In the genomic region with DNA sequence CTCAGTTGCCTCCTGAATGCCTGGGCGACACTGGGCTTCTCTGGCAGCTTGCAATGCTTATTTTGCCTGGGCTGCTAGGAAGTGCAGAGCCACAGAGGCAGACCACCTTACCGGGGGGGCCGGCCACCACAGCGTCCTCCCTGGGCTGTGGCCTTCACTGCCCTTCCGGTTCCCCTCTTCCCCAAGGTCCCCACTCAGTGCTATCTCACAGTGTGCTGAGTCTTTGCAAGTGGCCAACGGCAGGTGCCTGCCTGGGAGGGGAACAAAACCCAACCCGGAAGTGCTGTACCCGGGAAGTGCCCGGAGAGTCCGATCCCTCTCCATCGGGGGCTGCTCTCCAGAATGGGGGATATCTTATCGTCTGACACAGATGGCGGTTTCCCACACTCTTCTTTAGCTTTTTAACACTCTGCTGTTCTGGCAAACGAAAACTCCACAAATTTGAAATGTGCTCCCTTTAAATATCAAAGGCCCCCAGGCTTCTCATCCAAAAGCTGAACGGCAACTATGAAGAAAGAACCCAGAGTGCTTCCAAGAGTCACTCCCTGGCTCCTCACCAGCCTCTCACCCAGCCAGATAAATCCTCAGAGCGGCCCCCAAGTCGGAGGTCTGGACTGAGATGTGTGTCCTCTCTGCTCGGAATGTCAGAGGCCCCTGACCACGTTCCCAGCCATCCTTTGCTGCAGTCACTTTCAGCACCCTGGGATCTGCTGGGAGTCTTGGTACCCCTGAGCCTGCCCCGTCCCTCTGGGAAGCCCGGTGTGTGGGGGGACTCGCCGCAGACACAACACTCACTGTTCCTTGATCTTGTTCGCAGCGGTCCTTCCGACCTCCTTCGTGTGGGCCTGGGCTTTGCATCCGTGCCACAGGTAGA, we compare ENCODE assay signal across 12 cellular contexts.
DNase-seq lines count a peak whose midpoint lies in the region; ATAC-seq, FAIRE-seq and TF ChIP-seq lines count a peak whose summit lies in the region.
"Had no signal": no experiment of that assay in that cellular context is flagged by ENCODE, and none has a peak within 500 bp of the region (broad histone marks: within the 10 kb centered on the region; RNA-seq: fewer than 3 reads in every experiment).

No MANE protein-coding gene starts in this region.

- H3K27me3 ChIP-seq in GM23338 (ENCODE audit: insufficient read depth) (no peaks in the 10 kb centered on the region), K562 (ENCODE audit: control insufficient read depth in 2 of 2, insufficient read depth in 2 of 2, low read length in 2 of 2) (no peaks in the 10 kb centered on the region), testis (no peaks in the 10 kb centered on the region)

- CTCF ChIA-PET in K562 (lab: Yijun Ruan, JAX; ENCODE audit: low intra/inter-chr PET ratio): no interaction called here

- FAIRE-seq in K562 (lab: Jason Lieb, UNC): no peak

- no peak for TF ChIP-seq EP300 in K562 (IDR thresholded peaks at IDR 0.05; ENCODE audit: low read length)

- no peak for TF ChIP-seq RAD21 in K562 (CRISPR knock-in tag; conservative IDR thresholded peaks at IDR 0.05 in 1 of 2, IDR thresholded peaks at IDR 0.05 in 1 of 2)

- H3K4me3 Mint-ChIP-seq in GM23338 (no peak overlapping the region), nephron (no peak overlapping the region), osteocyte (ENCODE audit: unreplicated experiment) (no peak overlapping the region)
- H3K4me3 Mint-ChIP-seq: CD8-positive, alpha-beta memory T cell had no signal

- no peaks in the 10 kb centered on the region for H3K9me1 ChIP-seq in K562 (ENCODE audit: control insufficient read depth, insufficient read depth, low read length)

- no peaks in the 10 kb centered on the region for H3K9me2 ChIP-seq in GM23338 (ENCODE audit: insufficient read depth)

- H2AFZ ChIP-seq in GM23338: no peak overlapping the region
- peak overlapping the region; percentile 60 for H2AFZ ChIP-seq in K562 (ENCODE audit: low read depth, low read length)

- H4K20me1 ChIP-seq in GM23338 (replicated peaks; ENCODE audit: insufficient read depth) (no peaks in the 10 kb centered on the region), K562 (replicated peaks; ENCODE audit: control insufficient read depth, insufficient read depth, low read length) (no peaks in the 10 kb centered on the region)

- in situ Hi-C loops in K562 (cut with MboI): no loop called here

- H3K4me1 ChIP-seq in GM23338 (ENCODE audit: insufficient read depth): peaks cover 15% of the 10 kb centered on the region
- peaks cover 8 to 16% of the 10 kb centered on the region in 2 experiments; a peak in 4 of 5 replicates for H3K4me1 ChIP-seq in K562 (replicated peaks in 1 of 2; ENCODE audit: control insufficient read depth in 2 of 2, insufficient read depth in 2 of 2, low read length in 2 of 2)
- H3K4me1 ChIP-seq in testis: peaks cover 33% of the 10 kb centered on the region

- H3K9me3 Mint-ChIP-seq in GM23338 (no peaks in the 10 kb centered on the region), nephron (no peaks in the 10 kb centered on the region), osteocyte (ENCODE audit: unreplicated experiment) (no peaks in the 10 kb centered on the region)
- H3K9me3 Mint-ChIP-seq: CD8-positive, alpha-beta memory T cell had no signal

- 62% methylated on average over 24 of the region's 28 CpGs for WGBS in K562 (ENCODE audit: insufficient coverage, low coverage, missing lambda C conversion rate)
- WGBS in testis, 2 donors: 37 to 42% methylated on average over 16 to 28 of the region's 28 CpGs

- TF ChIP-seq POLR2A in K562 (conservative IDR thresholded peaks at IDR 0.05) (no peak), testis (IDR thresholded peaks at IDR 0.05) (no peak)

- H3K36me3 ChIP-seq in GM23338 (ENCODE audit: insufficient read depth) (no peaks in the 10 kb centered on the region; the same call in 1 of the 2 replicates), K562 (ENCODE audit: control insufficient read depth, insufficient read depth, low read length) (no peaks in the 10 kb centered on the region), testis (ENCODE audit: low read depth, missing control alignments) (no peaks in the 10 kb centered on the region)

- H3K27ac Mint-ChIP-seq in GM23338 (no peak overlapping the region; the same call in 1 of the 2 replicates), nephron (peak overlapping the region in 2 of 3 experiments; percentile 57 to 86), osteocyte (ENCODE audit: unreplicated experiment) (no peak overlapping the region)
- H3K27ac Mint-ChIP-seq: CD8-positive, alpha-beta memory T cell had no signal

- no TSS peak for BruUV-seq in K562 (replicated peaks; lab: Mats Ljungman, UMichigan)

- POLR2A ChIA-PET in K562 (lab: Yijun Ruan, JAX): no interaction called here

- H3F3A ChIP-seq in GM23338 (replicated peaks; ENCODE audit: low read depth): no peaks in the 10 kb centered on the region

- no peaks in the 10 kb centered on the region for H3K79me2 ChIP-seq in GM23338 (replicated peaks; ENCODE audit: insufficient read depth)
- no peaks in the 10 kb centered on the region for H3K79me2 ChIP-seq in K562 (ENCODE audit: control insufficient read depth, insufficient read depth, low read length)

- H3K9ac ChIP-seq in K562 (ENCODE audit: insufficient read depth in 1 of 2, low read depth in 2 of 2, low read length in 2 of 2): no peak overlapping the region

- H3K4me1 Mint-ChIP-seq in GM23338 (peaks cover 29% of the 10 kb centered on the region), nephron (peaks cover 23% of the 10 kb centered on the region), osteocyte (ENCODE audit: unreplicated experiment) (peaks cover 19% of the 10 kb centered on the region)
- H3K4me1 Mint-ChIP-seq: CD8-positive, alpha-beta memory T cell had no signal

- peaks cover 11% of the 10 kb centered on the region for H3K27me3 Mint-ChIP-seq in GM23338 (ENCODE audit: insufficient read depth, low read depth, poor library complexity)
- no peaks in the 10 kb centered on the region for H3K27me3 Mint-ChIP-seq in nephron (ENCODE audit: low read depth)
- no peaks in the 10 kb centered on the region for H3K27me3 Mint-ChIP-seq in osteocyte (ENCODE audit: unreplicated experiment)
- H3K27me3 Mint-ChIP-seq: CD8-positive, alpha-beta memory T cell had no signal

- ATAC-seq in GM23338 (peak; percentile 11; the same call in 2 of the 3 replicates), K562 (no peak; the same call in 2 of the 3 replicates)

- H3K9me3 ChIP-seq in K562 (replicated peaks; ENCODE audit: control insufficient read depth, insufficient read depth, low read depth, low read length) (no peaks in the 10 kb centered on the region), testis (no peaks in the 10 kb centered on the region)

- H3K4me2 ChIP-seq in GM23338 (no peak overlapping the region), K562 (ENCODE audit: insufficient read depth, low read length) (no peak overlapping the region)

- TF ChIP-seq CTCF in GM23338 (conservative IDR thresholded peaks at IDR 0.05; ENCODE audit: low read depth in 2 of 2): no peak
- TF ChIP-seq CTCF in K562 (IDR thresholded peaks at IDR 0.05 in 2 of 3, conservative IDR thresholded peaks at IDR 0.05 in 1 of 3; ENCODE audit: insufficient read depth in 2 of 3, low read depth in 1 of 3, low read length in 3 of 3): no peak
- TF ChIP-seq CTCF in nephron (IDR thresholded peaks at IDR 0.05; ENCODE audit: unreplicated experiment in 3 of 3): no peak
- TF ChIP-seq CTCF in testis (IDR thresholded peaks at IDR 0.05): no peak
- TF ChIP-seq CTCF in osteocyte (IDR thresholded peaks at IDR 0.05): no peak

- H3K4me3 ChIP-seq in GM23338: no peak overlapping the region
- no peak overlapping the region for H3K4me3 ChIP-seq in K562
- H3K4me3 ChIP-seq in testis: no peak overlapping the region
- H3K4me3 ChIP-seq: lung had no signal

- peaks cover 13% of the 10 kb centered on the region for H3K36me3 Mint-ChIP-seq in GM23338 (ENCODE audit: low read depth)
- H3K36me3 Mint-ChIP-seq in nephron (ENCODE audit: low read depth): peaks cover 83% of the 10 kb centered on the region
- H3K36me3 Mint-ChIP-seq in osteocyte (ENCODE audit: unreplicated experiment): peaks cover 77% of the 10 kb centered on the region

- intact Hi-C loops in K562 (cut with micrococcal nuclease) (no loop called here), testis (cut with DNase I; ENCODE audit: low total_unique reads) (no loop called here)

- H3K27ac ChIP-seq in GM23338 (ENCODE audit: low read depth) (no peak overlapping the region), K562 (ENCODE audit: extremely low read depth, low read depth, low read length) (no peak overlapping the region), testis (peak overlapping the region; percentile 26 to 59)

- no peak for DNase-seq in GM23338 (ENCODE audit: low spot score)
- no peak for DNase-seq in K562 (ENCODE audit: extremely low read depth in 1 of 4, low spot score in 3 of 4)
- DNase-seq in testis: peak; percentile 68
- no peak for DNase-seq in osteocyte (ENCODE audit: extremely low spot score, unreplicated experiment)
- DNase-seq in NCI-H524 (lab: John Stamatoyannopoulos, UW): no peak
- no peak for DNase-seq in DMS79 (lab: John Stamatoyannopoulos, UW)
- DNase-seq: activated CD4-positive, alpha-beta T cell treated with anti-CD3 and anti-CD28 coated beads, Interleukin-2, amount 50 U/mL, for 4 hours; CD8-positive, alpha-beta memory T cell; NCI-H1092; NCI-H526 had no signal

TF ChIP-seq in GM23338, 12 proteins besides CTCF, POLR2A, EP300 and RAD21 (continues in another document):
- TF ChIP-seq CREB1 (CRISPR knock-in tag; IDR thresholded peaks at IDR 0.05; ENCODE audit: low read depth): no peak
- no peak for TF ChIP-seq ZNF114 (CRISPR knock-in tag; IDR thresholded peaks at IDR 0.05)
- TF ChIP-seq, protein P1, sequence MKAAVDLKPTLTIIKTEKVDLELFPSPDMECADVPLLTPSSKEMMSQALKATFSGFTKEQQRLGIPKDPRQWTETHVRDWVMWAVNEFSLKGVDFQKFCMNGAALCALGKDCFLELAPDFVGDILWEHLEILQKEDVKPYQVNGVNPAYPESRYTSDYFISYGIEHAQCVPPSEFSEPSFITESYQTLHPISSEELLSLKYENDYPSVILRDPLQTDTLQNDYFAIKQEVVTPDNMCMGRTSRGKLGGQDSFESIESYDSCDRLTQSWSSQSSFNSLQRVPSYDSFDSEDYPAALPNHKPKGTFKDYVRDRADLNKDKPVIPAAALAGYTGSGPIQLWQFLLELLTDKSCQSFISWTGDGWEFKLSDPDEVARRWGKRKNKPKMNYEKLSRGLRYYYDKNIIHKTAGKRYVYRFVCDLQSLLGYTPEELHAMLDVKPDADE (IDR thresholded peaks at IDR 0.05): no peak

Comparison
In these comparisons a context has a peak if more than half of its experiments do, and no peak if none do; other contexts are left out.
1. H3K27ac ChIP-seq: peak in testis (2 of 2); none in GM23338 (single experiment) and K562 (single experiment).
2. H3K27ac Mint-ChIP-seq: peak in nephron (2 of 3); none in GM23338 (single experiment) and osteocyte (single experiment).